ENCODE assay signal across 21 cellular contexts in genomic region chr3:106135451-106136160, GRCh38.
A peak's percentile ranks its signal among the peaks of the same experiment; 100 is the strongest.
DNase-seq lines count a peak whose midpoint lies in the region; ATAC-seq, FAIRE-seq and TF ChIP-seq lines count a peak whose summit lies in the region.
"Had no signal": no experiment of that assay in that cellular context is flagged by ENCODE, and none has a peak within 500 bp of the region (broad histone marks: within the 10 kb centered on the region; RNA-seq: fewer than 3 reads in every experiment).

No MANE protein-coding gene starts in this region.

- peaks cover 3% of the 10 kb centered on the region for H3K9me3 Mint-ChIP-seq in chondrocyte (ENCODE audit: low read depth)
- peaks cover 8% of the 10 kb centered on the region in 2 donors for H3K9me3 Mint-ChIP-seq in activated T-cell treated with anti-CD3 and anti-CD28 coated beads, Interleukin-2, amount 50 U/mL, for 72 hours
- H3K9me3 Mint-ChIP-seq: CD8-positive, alpha-beta memory T cell had no signal

- CTCF ChIA-PET in HepG2 (lab: Yijun Ruan, JAX; ENCODE audit: low intra/inter-chr PET ratio, low total read pairs) = no interaction called here

- no peaks in the 10 kb centered on the region for H3K79me2 ChIP-seq in HepG2 (ENCODE audit: insufficient read depth, low read length)

- TF ChIP-seq EP300 in HepG2 (IDR thresholded peaks at IDR 0.05; ENCODE audit: low read depth in 2 of 2, low read length in 2 of 2) (no peak), HepG2 (CRISPR knock-in tag; IDR thresholded peaks at IDR 0.05; ENCODE audit: borderline replicate concordance) (no peak)

- H3K27me3 ChIP-seq in HepG2 (ENCODE audit: control insufficient read depth in 1 of 2, insufficient read depth in 2 of 2, low read length in 2 of 2) (no peaks in the 10 kb centered on the region), spleen (replicated peaks in 1 of 7) (no peaks in the 10 kb centered on the region)
- H3K27me3 ChIP-seq: BE2C had no signal

- H3K27ac ChIP-seq in HepG2 (ENCODE audit: extremely low read length, insufficient read depth, low read length) (no peak overlapping the region), spleen (no peak overlapping the region)
- H3K27ac ChIP-seq: GM23248, HL-60 had no signal

- no peaks in the 10 kb centered on the region for H3K36me3 ChIP-seq in HepG2 (replicated peaks in 1 of 2; ENCODE audit: control insufficient read depth in 1 of 2, insufficient read depth in 2 of 2, low read length in 2 of 2)
- H3K36me3 ChIP-seq in spleen = no peaks in the 10 kb centered on the region
- H3K36me3 ChIP-seq: BE2C had no signal

- TF ChIP-seq CTCF in chondrocyte (IDR thresholded peaks at IDR 0.05) (no peak), HepG2 (CRISPR knock-in tag; IDR thresholded peaks at IDR 0.05) (no peak), spleen (IDR thresholded peaks at IDR 0.05 in 8 of 11, conservative IDR thresholded peaks at IDR 0.05 in 3 of 11) (no peak)

- H3K4me3 ChIP-seq in HepG2 (replicated peaks in 1 of 3; ENCODE audit: insufficient read depth in 1 of 3, low read depth in 2 of 3, low read length in 3 of 3) = no peak overlapping the region
- no peak overlapping the region for H3K4me3 ChIP-seq in spleen
- H3K4me3 ChIP-seq: GM23248 had no signal

- H3K27ac Mint-ChIP-seq in chondrocyte (ENCODE audit: unreplicated experiment) = no peak overlapping the region
- H3K27ac Mint-ChIP-seq in activated T-cell treated with anti-CD3 and anti-CD28 coated beads, Interleukin-2, amount 50 U/mL, for 72 hours = no peak overlapping the region
- H3K27ac Mint-ChIP-seq: CD8-positive, alpha-beta memory T cell had no signal

- no peaks in the 10 kb centered on the region for H3K9me3 ChIP-seq in HepG2 (ENCODE audit: low read length)
- H3K9me3 ChIP-seq in spleen = no peaks in the 10 kb centered on the region
- H3K9me3 ChIP-seq: BE2C had no signal

- POLR2A ChIA-PET in HepG2 (lab: Yijun Ruan, JAX) = no interaction called here

- no TSS peak for BruUV-seq in HepG2 (replicated peaks; lab: Mats Ljungman, UMichigan)

- no peaks in the 10 kb centered on the region for H4K20me1 ChIP-seq in HepG2 (ENCODE audit: insufficient read depth, low read length)

- no peaks in the 10 kb centered on the region for H3K36me3 Mint-ChIP-seq in chondrocyte (ENCODE audit: low read depth)
- peaks cover 2 to 8% of the 10 kb centered on the region in 2 donors for H3K36me3 Mint-ChIP-seq in activated T-cell treated with anti-CD3 and anti-CD28 coated beads, Interleukin-2, amount 50 U/mL, for 72 hours (ENCODE audit: insufficient read depth in 2 of 2)
- H3K36me3 Mint-ChIP-seq: CD4-positive, CD25-positive, alpha-beta regulatory T cell had no signal

- intact Hi-C loops in HepG2 (cut with micrococcal nuclease; ENCODE audit: unreplicated experiment) (no loop called here), spleen (cut with DNase I; ENCODE audit: low total_unique reads) (no loop called here)

- in situ Hi-C loops in HepG2 (cut with HindIII; ENCODE audit: extremely low pct_ligation_motif_present, low pct_unique_long_range_greater_than_20kb) = no loop called here

- no peaks in the 10 kb centered on the region for H3K27me3 Mint-ChIP-seq in chondrocyte (ENCODE audit: low read depth)
- H3K27me3 Mint-ChIP-seq in activated T-cell treated with anti-CD3 and anti-CD28 coated beads, Interleukin-2, amount 50 U/mL, for 72 hours (ENCODE audit: low read depth) = no peaks in the 10 kb centered on the region
- H3K27me3 Mint-ChIP-seq: CD4-positive, CD25-positive, alpha-beta regulatory T cell; CD8-positive, alpha-beta memory T cell had no signal

- TF ChIP-seq RAD21 in HepG2 (CRISPR knock-in tag; IDR thresholded peaks at IDR 0.05) = no peak

- no peaks in the 10 kb centered on the region for H3K4me1 ChIP-seq in HepG2 (ENCODE audit: insufficient read depth, low read length)
- H3K4me1 ChIP-seq in spleen = peaks cover 0 to 7% (median 0%) of the 10 kb centered on the region in 6 donors

- H2AFZ ChIP-seq in HepG2 (ENCODE audit: low read length) = no peak overlapping the region
- H2AFZ ChIP-seq: GM23248 had no signal

- 48% methylated on average over 12 of the region's 26 CpGs for WGBS in HepG2 (ENCODE audit: low lambda C conversion rate)
- WGBS in spleen, 5 donors = 94 to 97% (median 95%) methylated on average over 22 to 26 of the region's 26 CpGs

- TF ChIP-seq POLR2A in HepG2 (IDR thresholded peaks at IDR 0.05; ENCODE audit: insufficient read depth in 1 of 2, low read depth in 2 of 2, low read length in 2 of 2) (no peak), spleen (IDR thresholded peaks at IDR 0.05) (no peak)

- H3K4me1 Mint-ChIP-seq in chondrocyte (ENCODE audit: low read depth) = peaks cover 10% of the 10 kb centered on the region
- peaks cover 28% of the 10 kb centered on the region for H3K4me1 Mint-ChIP-seq in activated T-cell treated with anti-CD3 and anti-CD28 coated beads, Interleukin-2, amount 50 U/mL, for 72 hours (ENCODE audit: low read depth)

- H3K4me2 ChIP-seq in HepG2 (ENCODE audit: low read depth, low read length) = no peak overlapping the region

- ATAC-seq in HepG2 = peak; percentile 33; the same call in 2 of the 3 replicates
- ATAC-seq in activated T-cell treated with anti-CD3 and anti-CD28 coated beads, Interleukin-2, amount 50 U/mL, for 72 hours (replicated peaks in 1 of 2) = no peak

- no peak overlapping the region for H3K4me3 Mint-ChIP-seq in chondrocyte (ENCODE audit: unreplicated experiment)
- no peak overlapping the region for H3K4me3 Mint-ChIP-seq in activated T-cell treated with anti-CD3 and anti-CD28 coated beads, Interleukin-2, amount 50 U/mL, for 72 hours
- H3K4me3 Mint-ChIP-seq: CD4-positive, CD25-positive, alpha-beta regulatory T cell; CD8-positive, alpha-beta memory T cell had no signal

- FAIRE-seq in HTR-8/SVneo (lab: Jason Lieb, UNC) (peak; percentile 62), HepG2 (lab: Jason Lieb, UNC) (no peak)
- FAIRE-seq: GM12891, GM19239 had no signal

- DNase-seq in HTR-8/SVneo (ENCODE audit: insufficient read length, low spot score) (no peak), chondrocyte (ENCODE audit: low spot score) (peak; percentile 81), HepG2 (ENCODE audit: low spot score) (no peak), spleen (peak; percentile 56), NCI-H1417 treated with DMSO at 0.1 percent for 48 hours (lab: John Stamatoyannopoulos, UW) (no peak), NCI-H345 (lab: John Stamatoyannopoulos, UW) (no peak), NCI-H2227 (lab: John Stamatoyannopoulos, UW; ENCODE audit: unreplicated experiment) (no peak)
- DNase-seq in activated T-cell treated with anti-CD3 and anti-CD28 coated beads, Interleukin-2, amount 50 U/mL, for 72 hours = no peak
- DNase-seq: BE2C; C1 segment of cervical spinal cord; CD4-positive, CD25-positive, alpha-beta regulatory T cell; COR-L47; DMS 273 treated with DMSO at 0.1 percent for 48 hours; DMS53; DND-41; EL; GM23248 had no signal

- H3K9ac ChIP-seq in HepG2 (ENCODE audit: insufficient read depth, low read depth, low read length) = no peak overlapping the region
- H3K9ac ChIP-seq: GM23248 had no signal

TF ChIP-seq in HepG2, 621 proteins besides CTCF, POLR2A, EP300 and RAD21:
- TF ChIP-seq DNMT1 (CRISPR knock-in tag; IDR thresholded peaks at IDR 0.05) = no peak

Comparison
In these comparisons a context has a peak if more than half of its experiments do, and no peak if none do; other contexts are left out.
1. DNase-seq: peak in chondrocyte (single experiment) and spleen (single experiment); none in HTR-8/SVneo (single experiment), HepG2 (single experiment), NCI-H1417 treated with DMSO at 0.1 percent for 48 hours (single experiment), activated T-cell treated with anti-CD3 and anti-CD28 coated beads, Interleukin-2, amount 50 U/mL, for 72 hours (0 of 2), NCI-H345 (single experiment) and NCI-H2227 (single experiment).